In the genomic region with DNA sequence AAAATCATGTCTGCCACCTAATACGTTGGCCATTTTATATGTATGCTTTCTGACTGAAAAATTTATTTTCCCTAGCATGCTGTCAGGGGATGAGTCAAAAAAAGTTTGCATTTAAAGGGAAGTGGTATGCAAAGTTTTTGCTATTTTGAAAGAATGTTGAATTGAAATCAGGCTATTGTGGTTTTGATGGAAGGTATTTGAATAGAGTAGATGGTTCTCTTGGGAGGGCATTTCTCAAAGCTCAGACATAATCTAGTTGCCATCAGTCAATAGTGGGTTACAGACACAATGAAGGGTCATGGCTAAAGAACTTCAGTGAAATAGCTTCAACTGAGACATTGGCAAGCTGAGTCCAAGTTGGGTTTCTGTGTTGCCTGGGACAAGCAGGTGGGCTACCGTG, we compare ENCODE assay signal across 10 cellular contexts.
DNase-seq lines count a peak whose midpoint lies in the region; ATAC-seq and TF ChIP-seq lines count a peak whose summit lies in the region.
"Had no signal": no experiment of that assay in that cellular context is flagged by ENCODE, and none has a peak within 500 bp of the region (broad histone marks: within the 10 kb centered on the region; RNA-seq: fewer than 3 reads in every experiment).

No MANE protein-coding gene starts in this region.

- peaks cover 13 to 28% of the 10 kb centered on the region in 2 donors for H3K4me1 Mint-ChIP-seq in stimulated activated naive B cell treated with anti-CD40 and anti-IgM and Interleukin-4, amounts not matched to agents 10 μg/mL and 1 μg/mL and 100 μg/mL, for 72 hours

- peaks cover 7 to 21% of the 10 kb centered on the region in 2 donors for H3K27me3 Mint-ChIP-seq in stimulated activated naive B cell treated with anti-CD40 and anti-IgM and Interleukin-4, amounts not matched to agents 10 μg/mL and 1 μg/mL and 100 μg/mL, for 72 hours
- H3K27me3 Mint-ChIP-seq: naive thymus-derived CD4-positive, alpha-beta T cell had no signal

- in situ Hi-C loops in GM18951 (cut with MboI; ENCODE audit: low sequenced_read_pairs, unreplicated experiment): no loop called here

- DNase-seq in stimulated activated naive B cell treated with anti-CD40 and anti-IgM and Interleukin-4, amounts not matched to agents 10 μg/mL and 1 μg/mL and 100 μg/mL, for 72 hours: no peak
- DNase-seq in NCI-H1092 (lab: John Stamatoyannopoulos, UW) (no peak), NCI-H2029 treated with DMSO at 0.1 percent for 48 hours (lab: John Stamatoyannopoulos, UW) (no peak), amygdala (lab: John Stamatoyannopoulos, UW) (no peak)
- DNase-seq: GDM1; naive thymus-derived CD4-positive, alpha-beta T cell; stimulated activated CD4-positive, alpha-beta T cell treated with anti-CD3 and anti-CD28 coated beads, Interleukin-2, amount 100 ng/mL, for 48 hours had no signal

- ATAC-seq in HG02571 (IDR thresholded peaks at IDR 0.05; ENCODE audit: unreplicated experiment) (peak; percentile 73), HG03442 (IDR thresholded peaks at IDR 0.05; ENCODE audit: unreplicated experiment) (peak; percentile 92)
- ATAC-seq in stimulated activated naive B cell treated with anti-CD40 and anti-IgM and Interleukin-4, amounts not matched to agents 10 μg/mL and 1 μg/mL and 100 μg/mL, for 72 hours (replicated peaks): peak; percentile 95 to 97
- ATAC-seq: naive thymus-derived CD4-positive, alpha-beta T cell had no signal

- peak overlapping the region; percentile 82 for H3K27ac Mint-ChIP-seq in stimulated activated naive B cell treated with anti-CD40 and anti-IgM and Interleukin-4, amounts not matched to agents 10 μg/mL and 1 μg/mL and 100 μg/mL, for 72 hours
- H3K27ac Mint-ChIP-seq: naive thymus-derived CD4-positive, alpha-beta T cell had no signal

- peak; percentile 41 for TF ChIP-seq POLR2A in GM18951 (IDR thresholded peaks at IDR 0.05; ENCODE audit: extremely low read depth, insufficient read depth, insufficient read length)

- H3K4me3 Mint-ChIP-seq in stimulated activated naive B cell treated with anti-CD40 and anti-IgM and Interleukin-4, amounts not matched to agents 10 μg/mL and 1 μg/mL and 100 μg/mL, for 72 hours: peak overlapping the region; percentile 65 to 70
- H3K4me3 Mint-ChIP-seq: naive thymus-derived CD4-positive, alpha-beta T cell had no signal

- no peaks in the 10 kb centered on the region for H3K9me3 Mint-ChIP-seq in stimulated activated naive B cell treated with anti-CD40 and anti-IgM and Interleukin-4, amounts not matched to agents 10 μg/mL and 1 μg/mL and 100 μg/mL, for 72 hours
- H3K9me3 Mint-ChIP-seq: naive thymus-derived CD4-positive, alpha-beta T cell had no signal

- H3K36me3 Mint-ChIP-seq in stimulated activated naive B cell treated with anti-CD40 and anti-IgM and Interleukin-4, amounts not matched to agents 10 μg/mL and 1 μg/mL and 100 μg/mL, for 72 hours: peaks cover 9 to 31% of the 10 kb centered on the region in 2 donors
